Comparison of ENCODE assay signal across 24 cellular contexts in the genomic region with DNA sequence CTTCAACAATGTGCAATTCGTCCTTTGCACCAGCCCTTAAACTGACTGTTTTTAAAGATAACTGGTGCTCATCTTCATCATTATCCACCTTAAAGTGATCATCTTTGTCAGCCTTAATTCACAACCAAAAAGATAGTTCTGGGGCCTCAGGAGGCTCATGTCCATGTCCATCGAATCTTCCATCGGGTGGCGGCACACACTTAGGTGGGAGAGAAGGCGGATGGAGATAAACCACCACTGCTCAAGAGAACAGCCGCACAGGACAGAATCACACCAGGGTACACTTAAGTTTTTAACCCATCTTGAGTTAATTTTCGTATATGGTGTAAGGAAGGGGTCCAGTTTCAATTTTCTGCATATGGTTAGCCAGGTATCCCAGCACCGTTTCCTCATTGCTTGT. TPM values are rescaled to one million over a fixed set of nuclear protein-coding genes. Genes with fewer than 3 reads are reported as not detected.
"Had no signal": no experiment of that assay in that cellular context is flagged by ENCODE, and none has a peak within 500 bp of the region (broad histone marks: within the 10 kb centered on the region; RNA-seq: fewer than 3 reads in every experiment).

No MANE protein-coding gene starts in this region.

- H3K4me2 ChIP-seq: SK-N-SH had no signal

- H3K9ac ChIP-seq: SK-N-SH had no signal

- H3K9me2 ChIP-seq: SK-N-SH had no signal

- H3K27ac Mint-ChIP-seq: IgD-negative memory B cell, T-cell had no signal

- H3K4me3 Mint-ChIP-seq: IgD-negative memory B cell, T-cell had no signal

- H3K4me1 Mint-ChIP-seq: T-cell had no signal

- DNase-seq: KBM-7, NCI-H1048, NCI-H1105, NCI-H1417, NCI-H1436 treated with DMSO at 0.1 percent for 48 hours, NCI-H1694, NCI-H187 treated with DMSO at 0.1 percent for 48 hours, NCI-H2029 treated with DMSO at 0.1 percent for 48 hours, NCI-H2107, NCI-H2227 treated with DMSO at 0.1 percent for 48 hours, NCI-H524, NCI-H526 treated with DMSO at 0.1 percent for 48 hours, NCI-H774, SHP77, SK-N-SH, SW 1271, T-cell had no signal

- H3K27ac ChIP-seq: RWPE1 had no signal

- ATAC-seq: T-cell had no signal

- H3K9me3 ChIP-seq: SK-N-SH had no signal

RNA-seq across cellular contexts. Expression of gene OIT3, which starts 24.8 kb away (rescaled TPM):
- total RNA-seq: HT-29, MCF 10A, NCI-H460, SK-MEL-5, T-cell had no signal
- polyA plus RNA-seq: IgD-negative memory B cell, SK-N-SH had no signal

RNA-seq across cellular contexts. Expression of gene PLA2G12B, which starts 36.3 kb away (rescaled TPM):
- total RNA-seq: HT-29, LHCN-M2, MCF 10A, NCI-H460, SK-MEL-5, T-cell had no signal
- polyA plus RNA-seq: IgD-negative memory B cell, SK-N-SH had no signal
